Comparison of ENCODE assay signal across 23 cellular contexts in genomic region chr12:130136536-130136935, GRCh38. TPM values are rescaled to one million over a fixed set of nuclear protein-coding genes. Genes with fewer than 3 reads are reported as not detected.
"Had no signal": no experiment of that assay in that cellular context is flagged by ENCODE, and none has a peak within 500 bp of the region (broad histone marks: within the 10 kb centered on the region; RNA-seq: fewer than 3 reads in every experiment).

No MANE protein-coding gene starts in this region.

- H3K36me3 ChIP-seq: ascending aorta, esophagus muscularis mucosa, sigmoid colon, stomach, upper lobe of right lung had no signal

- H3K4me1 Mint-ChIP-seq: activated naive CD4-positive, alpha-beta T cell treated with anti-CD3 and anti-CD28 coated beads, Interleukin-2, amount 10 ng/mL, durations not matched to agents 7 days and 5 days; naive B cell; stimulated activated effector memory CD8-positive, alpha-beta T cell treated with anti-CD3 and anti-CD28 coated beads, Interleukin-12 subunit alpha, Interleukin-12 subunit beta, amount 100 ng/mL, for 72 hours had no signal

- H3K4me1 ChIP-seq: ascending aorta, esophagus muscularis mucosa, parathyroid adenoma, sigmoid colon, stomach, testis, upper lobe of right lung had no signal

- H3K27ac ChIP-seq: ascending aorta, esophagus muscularis mucosa, parathyroid adenoma, sigmoid colon, stomach, testis, upper lobe of right lung had no signal

- H3K27me3 ChIP-seq: ascending aorta, testis, upper lobe of right lung had no signal

- DNase-seq: activated CD4-positive, alpha-beta T cell treated with anti-CD3 and anti-CD28 coated beads, Interleukin-2, amount 50 U/mL, for 1 hour; activated CD8-positive, alpha-beta memory T cell treated with anti-CD3 and anti-CD28 coated beads, Interleukin-2, amount 50 U/mL, for 4 hours; activated effector memory CD4-positive, alpha-beta T cell treated with Interleukin-2 at 50 U/mL for 16 hours; activated naive CD4-positive, alpha-beta T cell treated with anti-CD3 and anti-CD28 coated beads, Interleukin-2, amount 10 ng/mL, durations not matched to agents 7 days and 5 days; activated T-cell treated with anti-CD3 and anti-CD28 coated beads, Interleukin-2, amount 50 U/mL, for 48 hours; cerebellar nuclear complex; cortex of kidney; left cardiac atrium; mesenchymal stem cell; mucosa of descending colon; naive B cell; sigmoid colon; stimulated activated CD4-positive, alpha-beta T cell treated with anti-CD3 and anti-CD28 coated beads, Interleukin-4, amount 100 ng/mL, for 24 hours; stomach; testis; upper lobe of right lung had no signal

- H3K27ac Mint-ChIP-seq: activated naive CD4-positive, alpha-beta T cell treated with anti-CD3 and anti-CD28 coated beads, Interleukin-2, amount 10 ng/mL, durations not matched to agents 7 days and 5 days; stimulated activated effector memory CD8-positive, alpha-beta T cell treated with anti-CD3 and anti-CD28 coated beads, Interleukin-12 subunit alpha, Interleukin-12 subunit beta, amount 100 ng/mL, for 72 hours had no signal

- ATAC-seq: activated CD4-positive, CD25-positive, alpha-beta regulatory T cell treated with anti-CD3 and anti-CD28 coated beads, Interleukin-2, amount 50 U/mL, for 24 hours; left cardiac atrium; mucosa of descending colon; stimulated activated effector memory CD8-positive, alpha-beta T cell treated with anti-CD3 and anti-CD28 coated beads, Interleukin-12 subunit alpha, Interleukin-12 subunit beta, amount 100 ng/mL, for 72 hours; upper lobe of right lung had no signal

- H3K4me3 ChIP-seq: ascending aorta, esophagus muscularis mucosa, mucosa of descending colon, sigmoid colon, stomach, testis, upper lobe of right lung had no signal

- H3K9me3 ChIP-seq: ascending aorta, esophagus muscularis mucosa, mucosa of descending colon, sigmoid colon, stomach, testis, upper lobe of right lung had no signal

- H2AFZ ChIP-seq: parathyroid adenoma had no signal

- H3K79me2 ChIP-seq: parathyroid adenoma had no signal

- H3K9ac ChIP-seq: parathyroid adenoma had no signal

- H3K4me3 Mint-ChIP-seq: activated naive CD4-positive, alpha-beta T cell treated with anti-CD3 and anti-CD28 coated beads, Interleukin-2, amount 10 ng/mL, durations not matched to agents 7 days and 5 days; naive B cell; stimulated activated effector memory CD8-positive, alpha-beta T cell treated with anti-CD3 and anti-CD28 coated beads, Interleukin-12 subunit alpha, Interleukin-12 subunit beta, amount 100 ng/mL, for 72 hours had no signal

- H3K36me3 Mint-ChIP-seq: activated naive CD4-positive, alpha-beta T cell treated with anti-CD3 and anti-CD28 coated beads, Interleukin-2, amount 10 ng/mL, durations not matched to agents 7 days and 5 days; naive B cell; stimulated activated effector memory CD8-positive, alpha-beta T cell treated with anti-CD3 and anti-CD28 coated beads, Interleukin-12 subunit alpha, Interleukin-12 subunit beta, amount 100 ng/mL, for 72 hours had no signal

RNA-seq across cellular contexts. Expression of gene FZD10, which starts 25.7 kb away (rescaled TPM):
- total RNA-seq: glomerular endothelial cell; T-helper 1 cell treated with Interleukin-12 subunit alpha and Interleukin-12 subunit beta and Interleukin-4 antibody, amounts not matched to agents 30 ng/mL and 1 ng/mL, for 36 hours had no signal
